ENCODE assay signal across 13 cellular contexts in the genomic region with DNA sequence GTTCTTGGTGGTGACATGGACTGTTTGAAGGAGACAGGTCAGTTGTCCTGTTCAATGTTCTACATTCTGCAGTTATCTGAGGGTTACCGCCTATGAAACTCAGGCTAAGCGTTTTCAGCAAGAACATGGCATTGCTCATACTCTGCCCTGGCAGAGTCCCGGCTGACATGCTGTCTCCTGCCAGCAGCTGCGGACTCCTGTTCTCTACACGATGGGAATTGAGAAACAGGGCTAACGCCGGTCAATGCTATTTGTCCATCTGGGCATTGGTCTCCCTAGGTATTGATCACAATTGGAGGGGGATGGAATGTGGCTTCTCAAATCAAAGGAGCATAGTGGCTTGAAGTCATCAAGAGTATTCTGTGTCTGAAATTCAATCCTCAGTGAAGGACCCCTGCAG. TPM values are rescaled to one million over a fixed set of nuclear protein-coding genes. Genes with fewer than 3 reads are reported as not detected.
"Had no signal": no experiment of that assay in that cellular context is flagged by ENCODE, and none has a peak within 500 bp of the region (broad histone marks: within the 10 kb centered on the region; RNA-seq: fewer than 3 reads in every experiment).

No MANE protein-coding gene starts in this region.

RNA-seq across cellular contexts. Expression of a gene that starts 20.6 kb away (rescaled TPM):
- total RNA-seq: activated naive CD4-positive, alpha-beta T cell treated with anti-CD3 and anti-CD28 coated beads for 36 hours; activated naive CD4-positive, alpha-beta T cell treated with anti-CD3 and anti-CD28 coated beads, Interleukin-2, amount 50 U/mL, for 72 hours; activated T-helper 17 cell treated with anti-CD3 and anti-CD28 coated beads, Interleukin-2, amount 50 U/mL, for 72 hours; ascending aorta; astrocyte; body of pancreas; bronchial epithelial cell; cardiac muscle cell; cardiac septum; cerebellum had no signal
- polyA plus RNA-seq: adipose tissue, adrenal gland, aorta, cardiac muscle cell had no signal
